ENCODE assay signal across 8 cellular contexts in the genomic region with DNA sequence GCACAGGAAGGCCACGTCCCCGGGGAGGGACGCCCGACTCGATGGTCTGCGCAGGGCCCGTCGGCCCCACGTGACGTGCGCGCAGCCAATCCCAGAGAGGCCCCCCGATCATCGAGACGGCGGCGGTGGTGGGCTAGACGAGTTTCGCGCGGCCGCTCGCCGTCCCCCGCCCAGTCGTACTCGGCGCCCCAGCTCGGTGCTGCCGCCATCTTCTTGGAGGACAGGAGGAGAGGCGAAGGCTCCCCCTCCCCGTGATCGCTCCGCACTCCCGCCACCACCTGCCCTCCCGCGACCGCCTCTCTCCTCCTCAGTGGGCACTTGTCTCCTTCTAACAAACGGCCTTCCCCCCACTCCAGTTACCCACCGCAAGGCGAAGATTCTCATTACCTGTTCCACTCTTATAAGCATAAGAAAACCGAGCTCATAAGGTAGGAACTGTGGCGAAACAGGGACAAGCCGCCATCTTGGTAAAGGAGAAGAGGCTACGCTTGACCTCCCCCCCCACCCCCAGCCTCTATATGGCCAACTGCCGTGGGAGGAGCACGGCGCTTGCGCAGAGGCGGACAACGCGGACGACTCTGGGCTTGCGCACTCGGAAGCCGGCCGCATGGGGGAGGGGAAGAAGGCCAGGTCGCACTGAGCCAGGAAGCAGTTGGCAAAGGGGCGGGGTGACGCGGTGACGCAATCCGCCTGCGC. TPM values are rescaled to one million over a fixed set of nuclear protein-coding genes. Genes with fewer than 3 reads are reported as not detected.
DNase-seq lines count a peak whose midpoint lies in the region; TF ChIP-seq lines count a peak whose summit lies in the region.

A gene with protein sequence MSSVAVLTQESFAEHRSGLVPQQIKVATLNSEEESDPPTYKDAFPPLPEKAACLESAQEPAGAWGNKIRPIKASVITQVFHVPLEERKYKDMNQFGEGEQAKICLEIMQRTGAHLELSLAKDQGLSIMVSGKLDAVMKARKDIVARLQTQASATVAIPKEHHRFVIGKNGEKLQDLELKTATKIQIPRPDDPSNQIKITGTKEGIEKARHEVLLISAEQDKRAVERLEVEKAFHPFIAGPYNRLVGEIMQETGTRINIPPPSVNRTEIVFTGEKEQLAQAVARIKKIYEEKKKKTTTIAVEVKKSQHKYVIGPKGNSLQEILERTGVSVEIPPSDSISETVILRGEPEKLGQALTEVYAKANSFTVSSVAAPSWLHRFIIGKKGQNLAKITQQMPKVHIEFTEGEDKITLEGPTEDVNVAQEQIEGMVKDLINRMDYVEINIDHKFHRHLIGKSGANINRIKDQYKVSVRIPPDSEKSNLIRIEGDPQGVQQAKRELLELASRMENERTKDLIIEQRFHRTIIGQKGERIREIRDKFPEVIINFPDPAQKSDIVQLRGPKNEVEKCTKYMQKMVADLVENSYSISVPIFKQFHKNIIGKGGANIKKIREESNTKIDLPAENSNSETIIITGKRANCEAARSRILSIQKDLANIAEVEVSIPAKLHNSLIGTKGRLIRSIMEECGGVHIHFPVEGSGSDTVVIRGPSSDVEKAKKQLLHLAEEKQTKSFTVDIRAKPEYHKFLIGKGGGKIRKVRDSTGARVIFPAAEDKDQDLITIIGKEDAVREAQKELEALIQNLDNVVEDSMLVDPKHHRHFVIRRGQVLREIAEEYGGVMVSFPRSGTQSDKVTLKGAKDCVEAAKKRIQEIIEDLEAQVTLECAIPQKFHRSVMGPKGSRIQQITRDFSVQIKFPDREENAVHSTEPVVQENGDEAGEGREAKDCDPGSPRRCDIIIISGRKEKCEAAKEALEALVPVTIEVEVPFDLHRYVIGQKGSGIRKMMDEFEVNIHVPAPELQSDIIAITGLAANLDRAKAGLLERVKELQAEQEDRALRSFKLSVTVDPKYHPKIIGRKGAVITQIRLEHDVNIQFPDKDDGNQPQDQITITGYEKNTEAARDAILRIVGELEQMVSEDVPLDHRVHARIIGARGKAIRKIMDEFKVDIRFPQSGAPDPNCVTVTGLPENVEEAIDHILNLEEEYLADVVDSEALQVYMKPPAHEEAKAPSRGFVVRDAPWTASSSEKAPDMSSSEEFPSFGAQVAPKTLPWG (N-terminal part only) (minus strand): TSS at position 490 of the 696 bp plus-strand sequence. CDS start 48,803 bp downstream, outside the sequence.

- no peaks in the 10 kb centered on the region for H3K9me3 Mint-ChIP-seq in neural crest cell

- TF ChIP-seq CTCF in fibroblast of villous mesenchyme (IDR thresholded peaks at IDR 0.05; ENCODE audit: insufficient read depth, low read depth, low read length): peak; percentile 2
- TF ChIP-seq CTCF in neural crest cell (conservative IDR thresholded peaks at IDR 0.05): peak; percentile 57

- in situ Hi-C loops in HAP-1 (cut with MboI; ENCODE audit: low sequenced_read_pairs): no loop called here

- DNase-seq in HAP-1 (ENCODE audit: low spot score in 2 of 2) (peak; percentile 96 to 100), MG63 (peak; percentile 97), SHP77 treated with DMSO at 0.1 percent for 48 hours (lab: John Stamatoyannopoulos, UW) (peak; percentile 85), activated gamma-delta T cell (lab: John Stamatoyannopoulos, UW) (peak; percentile 100), fibroblast of villous mesenchyme (ENCODE audit: low read depth) (peak; percentile 99), neural crest cell (ENCODE audit: low read depth, low spot score) (peak; percentile 99)

- peak within 1 kb of the TSS; percentile 98 for H3K27ac ChIP-seq in stomach smooth muscle (ENCODE audit: low read length)

- H3K36me3 ChIP-seq in ES-I3 (ENCODE audit: insufficient read depth, low read length): no peaks in the 10 kb centered on the region; the same call in 1 of the 2 replicates
- H3K36me3 ChIP-seq in HAP-1 (replicated peaks): peaks cover 16% of the 10 kb centered on the region
- H3K36me3 ChIP-seq in MG63: peaks cover 49% of the 10 kb centered on the region
- H3K36me3 ChIP-seq in stomach smooth muscle (ENCODE audit: control insufficient read depth in 2 of 2, insufficient read depth in 2 of 2, low read length in 2 of 2): no peaks in the 10 kb centered on the region

- H3K4me3 ChIP-seq in HAP-1 (peak within 1 kb of the TSS; percentile 99), MG63 (peak within 1 kb of the TSS; percentile 91), fibroblast of villous mesenchyme (ENCODE audit: low read depth, low read length) (peak within 1 kb of the TSS; percentile 91), stomach smooth muscle (ENCODE audit: low read length in 2 of 2) (peak within 1 kb of the TSS; percentile 96 to 97)

- H3K9me3 ChIP-seq in ES-I3 (ENCODE audit: control insufficient read depth, insufficient read depth, low read length) (no peaks in the 10 kb centered on the region), HAP-1 (no peaks in the 10 kb centered on the region), MG63 (no peaks in the 10 kb centered on the region), stomach smooth muscle (ENCODE audit: control insufficient read depth in 2 of 2, low read length in 2 of 2) (no peaks in the 10 kb centered on the region)

- H3K4me1 ChIP-seq in ES-I3 (ENCODE audit: insufficient read depth, low read length) (peaks cover 32% of the 10 kb centered on the region), HAP-1 (peaks cover 34% of the 10 kb centered on the region), stomach smooth muscle (ENCODE audit: control insufficient read depth, insufficient read depth, low read length) (peaks cover 20% of the 10 kb centered on the region)

- H3K27me3 ChIP-seq in HAP-1 (ENCODE audit: low read depth): no peaks in the 10 kb centered on the region
- H3K27me3 ChIP-seq in MG63: no peaks in the 10 kb centered on the region
- H3K27me3 ChIP-seq in stomach smooth muscle (ENCODE audit: control insufficient read depth in 1 of 2, insufficient read depth in 2 of 2, low read length in 2 of 2): no peaks in the 10 kb centered on the region

- H3K9ac ChIP-seq in ES-I3 (ENCODE audit: low read depth, low read length) (peak within 1 kb of the TSS; percentile 100), stomach smooth muscle (ENCODE audit: low read length in 2 of 2) (peak within 1 kb of the TSS; percentile 96 to 99)

- H3K27ac Mint-ChIP-seq in neural crest cell (ENCODE audit: unreplicated experiment): peak within 1 kb of the TSS; percentile 100

- H3K27me3 Mint-ChIP-seq in neural crest cell (ENCODE audit: low read depth): peaks cover 2% of the 10 kb centered on the region

- H3K36me3 Mint-ChIP-seq in neural crest cell (ENCODE audit: low read depth): peaks cover 5% of the 10 kb centered on the region

- peaks cover 58% of the 10 kb centered on the region for H3K4me1 Mint-ChIP-seq in neural crest cell

- peak within 1 kb of the TSS; percentile 100 for H3K4me3 Mint-ChIP-seq in neural crest cell

RNA-seq across cellular contexts. Expression of the gene that starts here (rescaled TPM):
- 383 and 447 TPM in 2 replicates for total RNA-seq in MG63 (2014; rRNA removed; shearing (Covaris generic); ENCODE audit: low replicate concordance)
- total RNA-seq in fibroblast of villous mesenchyme: 1,089 and 1,343 TPM in 2 replicates
- total RNA-seq in neural crest cell: 320 and 333 TPM in 2 replicates

Comparison
In these comparisons a context has a peak if more than half of its experiments do, and no peak if none do; other contexts are left out.
1. Peak in every context shown above with its lines: DNase-seq, H3K4me3 ChIP-seq and H3K27ac ChIP-seq.